13 cellular contexts compared by ENCODE assay signal in genomic region chr4:88104902-88105610, GRCh38. TPM values are rescaled to one million over a fixed set of nuclear protein-coding genes. Genes with fewer than 3 reads are reported as not detected.
DNase-seq lines count a peak whose midpoint lies in the region; ATAC-seq and TF ChIP-seq lines count a peak whose summit lies in the region.
"Had no signal": no experiment of that assay in that cellular context is flagged by ENCODE, and none has a peak within 500 bp of the region (broad histone marks: within the 10 kb centered on the region; RNA-seq: fewer than 3 reads in every experiment).

No MANE protein-coding gene starts in this region.

- no peak overlapping the region for H4K8ac ChIP-seq in mesendoderm (ENCODE audit: low read depth, low read length)

- H3K79me2 ChIP-seq in ACC112 (ENCODE audit: control insufficient read depth, insufficient read depth, low read length, unreplicated experiment) (no peaks in the 10 kb centered on the region), mesendoderm (ENCODE audit: control insufficient read depth, insufficient read depth, low read length) (no peaks in the 10 kb centered on the region)

- H3K18ac ChIP-seq in mesendoderm (ENCODE audit: low read length) = no peak overlapping the region

- WGBS in mesendoderm (ENCODE audit: extremely low coverage, insufficient coverage, low lambda C conversion rate) = no CpG with 5 or more reads among the region's 4 CpGs

- no peak overlapping the region for H3K23ac ChIP-seq in mesendoderm (ENCODE audit: low read length)

- H2BK120ac ChIP-seq in mesendoderm (ENCODE audit: low read depth, low read length) = no peak overlapping the region

- H3K4me2 ChIP-seq in mesendoderm (ENCODE audit: low read length) = no peak overlapping the region

- H2AK5ac ChIP-seq in mesendoderm (ENCODE audit: low read length) = no peak overlapping the region

- no peaks in the 10 kb centered on the region for H3K36me3 ChIP-seq in ACC112 (ENCODE audit: insufficient read depth, low read length)
- H3K36me3 ChIP-seq in MG63 = no peaks in the 10 kb centered on the region
- H3K36me3 ChIP-seq in mesendoderm (ENCODE audit: control insufficient read depth, insufficient read depth, low read length) = no peaks in the 10 kb centered on the region

- no peak overlapping the region for H3K4ac ChIP-seq in mesendoderm (ENCODE audit: low read depth, low read length)

- H2AFZ ChIP-seq in ACC112 (ENCODE audit: low read length, unreplicated experiment) = no peak overlapping the region

- H2BK5ac ChIP-seq in mesendoderm (ENCODE audit: low read length) = no peak overlapping the region

- no peaks in the 10 kb centered on the region for H3K27me3 ChIP-seq in ACC112 (ENCODE audit: insufficient read depth, low read length)
- no peaks in the 10 kb centered on the region for H3K27me3 ChIP-seq in MG63
- H3K27me3 ChIP-seq in mesendoderm (ENCODE audit: insufficient read depth, low read length, poor library complexity) = no peaks in the 10 kb centered on the region

- no peak overlapping the region for H4K5ac ChIP-seq in mesendoderm (ENCODE audit: low read length)

- no peak overlapping the region for H3K9ac ChIP-seq in mesendoderm (ENCODE audit: low read length)

- H3K4me3 ChIP-seq in ACC112 (ENCODE audit: low read depth, low read length) = peak overlapping the region; percentile 18; the same call in 1 of the 2 replicates
- H3K4me3 ChIP-seq in MG63 = no peak overlapping the region
- H3K4me3 ChIP-seq in mesendoderm (ENCODE audit: low read length) = no peak overlapping the region

- no peaks in the 10 kb centered on the region for H3K79me1 ChIP-seq in mesendoderm (ENCODE audit: low read length)

- no peak overlapping the region for H2BK15ac ChIP-seq in mesendoderm (replicated peaks; ENCODE audit: low read depth)

- H3K56ac ChIP-seq in mesendoderm (ENCODE audit: low read length) = no peak overlapping the region

- H3K4me1 ChIP-seq in ACC112 (ENCODE audit: control insufficient read depth, insufficient read depth, low read length, unreplicated experiment) (peaks cover 54% of the 10 kb centered on the region), mesendoderm (ENCODE audit: control insufficient read depth, low read depth, low read length) (no peaks in the 10 kb centered on the region)

- peak; percentile 85 for ATAC-seq in SK-N-SH treated with all-trans-retinoic acid at 6 μM for 48 hours
- no peak for ATAC-seq in HG02885 (IDR thresholded peaks at IDR 0.05; ENCODE audit: poor library complexity, unreplicated experiment)
- ATAC-seq: activated CD4-positive, alpha-beta T cell treated with anti-CD3 and anti-CD28 coated beads for 36 hours had no signal

- H3K9me3 ChIP-seq in MG63 = no peaks in the 10 kb centered on the region

- H3K27ac ChIP-seq in ACC112 (ENCODE audit: low read depth, low read length) (peak overlapping the region; percentile 68), mesendoderm (ENCODE audit: low read depth, low read length) (no peak overlapping the region)
- H3K27ac ChIP-seq: C4-2B had no signal

- DNase-seq in HPDE6-E6E7 (ENCODE audit: extremely low spot score) = peak; percentile 37
- DNase-seq in foreskin melanocyte = peak; percentile 76
- DNase-seq in HuH-7.5 (ENCODE audit: low spot score) = no peak
- no peak for DNase-seq in MG63
- DNase-seq in mesendoderm = no peak
- DNase-seq: activated CD4-positive, alpha-beta T cell treated with anti-CD3 and anti-CD28 coated beads for 36 hours; activated naive CD8-positive, alpha-beta T cell treated with anti-CD3 and anti-CD28 coated beads, Interleukin-2, amount 10 ng/mL, durations not matched to agents 7 days and 5 days; NCI-H1092 treated with DMSO at 0.1 percent for 48 hours; substantia nigra had no signal

TF ChIP-seq in SK-N-SH treated with all-trans-retinoic acid at 6 μM for 48 hours, 23 proteins besides CTCF, POLR2A, EP300 and RAD21:
- peak; percentile 69 for TF ChIP-seq ISL1 (CRISPR knock-in tag; IDR thresholded peaks at IDR 0.05)
- TF ChIP-seq ZFP3 (CRISPR knock-in tag; IDR thresholded peaks at IDR 0.05) = no peak
- TF ChIP-seq CREB5 (CRISPR knock-in tag; IDR thresholded peaks at IDR 0.05; ENCODE audit: low read depth) = peak; percentile 78
- TF ChIP-seq TSHZ2 (CRISPR knock-in tag; IDR thresholded peaks at IDR 0.05) = no peak
- TF ChIP-seq ZNF565 (CRISPR knock-in tag; conservative IDR thresholded peaks at IDR 0.05; ENCODE audit: low read depth) = no peak
- TF ChIP-seq POU6F1 (CRISPR knock-in tag; IDR thresholded peaks at IDR 0.05; ENCODE audit: borderline replicate concordance, low read depth) = no peak
- TF ChIP-seq TCF4 (CRISPR knock-in tag; IDR thresholded peaks at IDR 0.05; ENCODE audit: borderline replicate concordance) = peak; percentile 12; the same call in 1 of the 2 replicates

RNA-seq across cellular contexts. Expression of gene ABCG2, which starts 53.4 kb away (rescaled TPM):
- total RNA-seq in MG63 (2014; rRNA removed; shearing (Covaris generic); ENCODE audit: low replicate concordance) = 1.8 and 2.2 TPM in 2 replicates
- 19.2 TPM for polyA plus RNA-seq in mesendoderm (2013, experiment 1 of 2)
- polyA plus RNA-seq in mesendoderm (2013, experiment 2 of 2) = 19.5 TPM

Comparison
In these comparisons a context has a peak if more than half of its experiments do, and no peak if none do; other contexts are left out.
1. DNase-seq: peak in HPDE6-E6E7 (single experiment) and foreskin melanocyte (single experiment); none in HuH-7.5 (single experiment), MG63 (single experiment) and mesendoderm (single experiment).